Comparison of ENCODE assay signal across 8 cellular contexts in the genomic region with DNA sequence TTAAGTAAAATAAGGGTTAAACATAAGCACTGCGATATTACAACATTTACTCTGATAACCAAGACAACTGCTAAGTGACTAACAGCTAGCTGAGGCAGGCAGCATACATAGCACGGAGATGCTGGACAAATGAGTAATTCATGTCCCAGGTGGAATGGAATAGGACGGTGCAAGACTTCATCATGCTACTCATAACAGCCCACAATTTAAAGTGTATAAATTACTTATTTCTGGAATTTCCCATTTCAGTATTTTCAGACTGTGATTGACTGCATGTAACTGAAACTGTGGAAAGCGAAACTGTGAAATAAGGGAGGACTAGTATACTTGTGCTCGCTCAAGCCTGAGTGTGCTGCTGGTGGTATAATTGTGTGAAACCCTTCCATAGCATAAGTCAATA. TPM values are rescaled to one million over a fixed set of nuclear protein-coding genes. Genes with fewer than 3 reads are reported as not detected.
DNase-seq lines count a peak whose midpoint lies in the region; ATAC-seq and TF ChIP-seq lines count a peak whose summit lies in the region.

No MANE protein-coding gene starts in this region.

- no peak overlapping the region for H3K4me3 Mint-ChIP-seq in endothelial cell (ENCODE audit: unreplicated experiment)

- ATAC-seq in GM21381 (IDR thresholded peaks at IDR 0.05; ENCODE audit: unreplicated experiment), result peak; percentile 82
- ATAC-seq in HG03378 (IDR thresholded peaks at IDR 0.05; ENCODE audit: unreplicated experiment), result peak; percentile 88

- H3K9me3 Mint-ChIP-seq in endothelial cell (ENCODE audit: unreplicated experiment), result no peaks in the 10 kb centered on the region

- DNase-seq in GM03348 (ENCODE audit: low spot score) (peak; percentile 55), epithelial cell of proximal tubule (ENCODE audit: low read depth) (no peak), NCI-H748 (lab: John Stamatoyannopoulos, UW; ENCODE audit: unreplicated experiment) (no peak), DMS79 (lab: John Stamatoyannopoulos, UW) (no peak), NCI-H1092 treated with DMSO at 0.1 percent for 48 hours (lab: John Stamatoyannopoulos, UW) (no peak), endothelial cell (ENCODE audit: low spot score) (no peak)

- TF ChIP-seq CTCF in epithelial cell of proximal tubule (conservative IDR thresholded peaks at IDR 0.05; ENCODE audit: low read depth, low read length), result no peak
- TF ChIP-seq CTCF in endothelial cell (IDR thresholded peaks at IDR 0.05; ENCODE audit: unreplicated experiment), result no peak

- H3K36me3 Mint-ChIP-seq in endothelial cell (ENCODE audit: low read depth, unreplicated experiment), result no peaks in the 10 kb centered on the region

- H3K4me1 Mint-ChIP-seq in endothelial cell (ENCODE audit: unreplicated experiment), result no peaks in the 10 kb centered on the region

- no peaks in the 10 kb centered on the region for H3K27me3 Mint-ChIP-seq in endothelial cell (ENCODE audit: unreplicated experiment)

- peak overlapping the region; percentile 14 for H3K4me3 ChIP-seq in epithelial cell of proximal tubule (ENCODE audit: low read depth, low read length)

- no peak overlapping the region for H3K27ac Mint-ChIP-seq in endothelial cell (ENCODE audit: unreplicated experiment)

RNA-seq across cellular contexts. Expression of a gene that starts 12.9 kb away (rescaled TPM):
- total RNA-seq in epithelial cell of proximal tubule (20.3 and 27.5 TPM in 2 replicates), endothelial cell (ENCODE audit: unreplicated experiment) (16.0 TPM)

RNA-seq across cellular contexts. Expression of a gene that starts 12.9 kb away (rescaled TPM):
- total RNA-seq in epithelial cell of proximal tubule (10.6 and 18.2 TPM in 2 replicates), endothelial cell (ENCODE audit: unreplicated experiment) (26.0 TPM)
